Comparison of ENCODE assay signal across 1 cellular context in the genomic region with DNA sequence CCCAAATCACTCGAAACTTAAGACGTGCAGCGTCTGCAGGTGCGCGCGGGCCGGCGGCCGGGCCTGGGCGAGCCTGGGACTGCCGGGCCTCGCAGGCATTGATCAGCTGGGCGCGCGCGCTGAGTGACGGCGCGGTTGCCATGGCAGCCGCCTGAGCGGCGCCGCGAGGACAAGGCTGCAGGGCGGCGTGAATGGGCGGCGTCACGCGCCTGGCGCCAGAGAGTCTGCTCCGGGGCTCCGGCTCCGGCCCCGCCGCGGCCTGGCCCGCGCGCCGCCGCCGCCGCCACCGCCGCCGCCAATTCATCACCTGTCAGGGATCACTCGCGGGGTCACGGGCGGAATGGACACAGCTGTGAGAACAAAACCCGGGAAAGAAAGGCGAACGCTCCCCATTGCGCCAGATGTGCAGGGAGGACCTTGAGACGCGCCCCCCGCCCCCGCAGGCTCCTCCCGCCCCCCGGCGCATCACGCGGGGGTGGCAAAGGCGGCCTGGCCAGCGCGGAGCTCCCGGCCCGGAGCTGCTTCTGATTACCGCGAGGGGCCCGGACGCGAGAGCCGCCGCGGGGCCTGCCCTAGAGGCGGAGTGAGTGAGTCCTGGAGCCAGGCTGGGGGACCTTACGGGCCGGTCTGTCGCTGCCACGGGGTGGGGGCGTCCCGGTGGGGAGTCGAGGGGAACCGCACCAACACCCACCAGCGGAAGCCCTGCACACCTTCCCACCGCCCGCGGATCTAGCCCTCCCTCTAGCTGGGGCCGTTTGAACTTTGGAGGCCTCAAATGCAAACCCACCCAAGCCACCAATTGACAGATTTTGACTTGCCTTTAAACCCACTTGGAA.
TF ChIP-seq lines count a peak whose summit lies in the region.

No MANE protein-coding gene starts in this region.

TF ChIP-seq in HepG2, 621 proteins besides CTCF, POLR2A, EP300 and RAD21 (continued from another document):
- peak; percentile 99 for TF ChIP-seq MYPOP (CRISPR knock-in tag; IDR thresholded peaks at IDR 0.05)
- peak; percentile 74; the same call in 1 of the 2 replicates for TF ChIP-seq SOX13 (IDR thresholded peaks at IDR 0.05)
- peak; percentile 23 to 83; a peak in 2 of 4 replicates for TF ChIP-seq SOX13 (CRISPR knock-in tag; conservative IDR thresholded peaks at IDR 0.05 in 1 of 2, IDR thresholded peaks at IDR 0.05 in 1 of 2)
- no peak for TF ChIP-seq ZNF337 (CRISPR knock-in tag; IDR thresholded peaks at IDR 0.05; ENCODE audit: borderline replicate concordance, low read depth)
- peak; percentile 63; the same call in 1 of the 2 replicates for TF ChIP-seq ZSCAN12 (CRISPR knock-in tag; IDR thresholded peaks at IDR 0.05)
- TF ChIP-seq FOSL2 (CRISPR knock-in tag; IDR thresholded peaks at IDR 0.05): 0 out of 2 replicates have a peak, but pooled peaks have one; percentile 28
- TF ChIP-seq TARDBP (CRISPR knock-in tag; IDR thresholded peaks at IDR 0.05): no peak
- TF ChIP-seq ZNF713 (CRISPR knock-in tag; IDR thresholded peaks at IDR 0.05): no peak
- TF ChIP-seq, protein P1, sequence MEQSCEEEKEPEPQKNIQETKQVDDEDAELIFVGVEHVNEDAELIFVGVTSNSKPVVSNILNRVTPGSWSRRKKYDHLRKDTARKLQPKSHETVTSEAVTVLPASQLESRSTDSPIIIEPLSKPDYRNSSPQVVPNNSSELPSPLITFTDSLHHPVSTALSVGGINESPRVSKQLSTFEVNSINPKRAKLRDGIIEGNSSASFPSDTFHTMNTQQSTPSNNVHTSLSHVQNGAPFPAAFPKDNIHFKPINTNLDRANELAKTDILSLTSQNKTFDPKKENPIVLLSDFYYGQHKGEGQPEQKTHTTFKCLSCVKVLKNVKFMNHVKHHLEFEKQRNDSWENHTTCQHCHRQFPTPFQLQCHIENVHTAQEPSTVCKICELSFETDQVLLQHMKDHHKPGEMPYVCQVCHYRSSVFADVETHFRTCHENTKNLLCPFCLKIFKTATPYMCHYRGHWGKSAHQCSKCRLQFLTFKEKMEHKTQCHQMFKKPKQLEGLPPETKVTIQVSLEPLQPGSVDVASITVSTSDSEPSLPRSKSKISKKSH (CRISPR knock-in tag; IDR thresholded peaks at IDR 0.05; ENCODE audit: borderline replicate concordance): peak; percentile 78; the same call in 1 of the 2 replicates
- TF ChIP-seq REPIN1 (CRISPR knock-in tag; IDR thresholded peaks at IDR 0.05; ENCODE audit: borderline replicate concordance, low read depth): peak; percentile 54; the same call in 1 of the 2 replicates
- no peak; the same call in 1 of the 2 replicates for TF ChIP-seq HIVEP1 (CRISPR knock-in tag; IDR thresholded peaks at IDR 0.05)
- TF ChIP-seq MXD4 (CRISPR knock-in tag; IDR thresholded peaks at IDR 0.05): no peak
- TF ChIP-seq MEIS1 (CRISPR knock-in tag; IDR thresholded peaks at IDR 0.05; ENCODE audit: borderline replicate concordance): no peak
- peak; percentile 66; the same call in 1 of the 2 replicates for TF ChIP-seq ZNF724P (CRISPR knock-in tag; IDR thresholded peaks at IDR 0.05; ENCODE audit: borderline replicate concordance)
- TF ChIP-seq FOXA1 (IDR thresholded peaks at IDR 0.05): no peak
- TF ChIP-seq FOXA1 (CRISPR knock-in tag; IDR thresholded peaks at IDR 0.05): peak; percentile 18; the same call in 1 of the 2 replicates
- peak; percentile 93 for TF ChIP-seq SIN3A (IDR thresholded peaks at IDR 0.05; ENCODE audit: borderline replicate concordance, low read depth, low read length)
- peak; percentile 89 for TF ChIP-seq CHD2 (IDR thresholded peaks at IDR 0.05; ENCODE audit: low read depth, low read length)
- TF ChIP-seq ZNF547 (CRISPR knock-in tag; IDR thresholded peaks at IDR 0.05): peak; percentile 78; the same call in 1 of the 2 replicates
- TF ChIP-seq ZNF615 (CRISPR knock-in tag; IDR thresholded peaks at IDR 0.05; ENCODE audit: borderline replicate concordance): no peak
- TF ChIP-seq, protein P2, sequence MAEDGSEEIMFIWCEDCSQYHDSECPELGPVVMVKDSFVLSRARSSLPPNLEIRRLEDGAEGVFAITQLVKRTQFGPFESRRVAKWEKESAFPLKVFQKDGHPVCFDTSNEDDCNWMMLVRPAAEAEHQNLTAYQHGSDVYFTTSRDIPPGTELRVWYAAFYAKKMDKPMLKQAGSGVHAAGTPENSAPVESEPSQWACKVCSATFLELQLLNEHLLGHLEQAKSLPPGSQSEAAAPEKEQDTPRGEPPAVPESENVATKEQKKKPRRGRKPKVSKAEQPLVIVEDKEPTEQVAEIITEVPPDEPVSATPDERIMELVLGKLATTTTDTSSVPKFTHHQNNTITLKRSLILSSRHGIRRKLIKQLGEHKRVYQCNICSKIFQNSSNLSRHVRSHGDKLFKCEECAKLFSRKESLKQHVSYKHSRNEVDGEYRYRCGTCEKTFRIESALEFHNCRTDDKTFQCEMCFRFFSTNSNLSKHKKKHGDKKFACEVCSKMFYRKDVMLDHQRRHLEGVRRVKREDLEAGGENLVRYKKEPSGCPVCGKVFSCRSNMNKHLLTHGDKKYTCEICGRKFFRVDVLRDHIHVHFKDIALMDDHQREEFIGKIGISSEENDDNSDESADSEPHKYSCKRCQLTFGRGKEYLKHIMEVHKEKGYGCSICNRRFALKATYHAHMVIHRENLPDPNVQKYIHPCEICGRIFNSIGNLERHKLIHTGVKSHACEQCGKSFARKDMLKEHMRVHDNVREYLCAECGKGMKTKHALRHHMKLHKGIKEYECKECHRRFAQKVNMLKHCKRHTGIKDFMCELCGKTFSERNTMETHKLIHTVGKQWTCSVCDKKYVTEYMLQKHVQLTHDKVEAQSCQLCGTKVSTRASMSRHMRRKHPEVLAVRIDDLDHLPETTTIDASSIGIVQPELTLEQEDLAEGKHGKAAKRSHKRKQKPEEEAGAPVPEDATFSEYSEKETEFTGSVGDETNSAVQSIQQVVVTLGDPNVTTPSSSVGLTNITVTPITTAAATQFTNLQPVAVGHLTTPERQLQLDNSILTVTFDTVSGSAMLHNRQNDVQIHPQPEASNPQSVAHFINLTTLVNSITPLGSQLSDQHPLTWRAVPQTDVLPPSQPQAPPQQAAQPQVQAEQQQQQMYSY (CRISPR knock-in tag; IDR thresholded peaks at IDR 0.05): peak; percentile 73; the same call in 1 of the 2 replicates
- TF ChIP-seq, protein P3, sequence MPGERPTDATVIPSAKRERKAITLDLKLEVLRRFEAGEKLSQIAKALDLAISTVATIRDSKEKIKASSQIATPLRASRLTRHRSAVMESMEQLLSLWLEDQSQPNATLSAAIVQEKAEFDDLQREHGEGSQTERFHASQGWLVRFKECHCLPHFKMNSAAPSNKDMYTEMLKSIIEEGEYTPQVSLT (CRISPR knock-in tag; IDR thresholded peaks at IDR 0.05; ENCODE audit: borderline replicate concordance, low read depth): no peak
- peak; percentile 85 for TF ChIP-seq AGO2 (optimal IDR thresholded peaks at IDR 0.05; ENCODE audit: low read depth, low read length)
- TF ChIP-seq TCF12 (IDR thresholded peaks at IDR 0.05): no peak
- 0 out of 2 replicates have a peak, but pooled peaks have one; percentile 48 for TF ChIP-seq TCF12 (CRISPR knock-in tag; IDR thresholded peaks at IDR 0.05)
- TF ChIP-seq ZNF83 (CRISPR knock-in tag; IDR thresholded peaks at IDR 0.05; ENCODE audit: borderline replicate concordance): no peak
- TF ChIP-seq ZNF501 (CRISPR knock-in tag; IDR thresholded peaks at IDR 0.05): no peak; the same call in 1 of the 2 replicates
- TF ChIP-seq TRIM24 (CRISPR knock-in tag; IDR thresholded peaks at IDR 0.05): no peak
- TF ChIP-seq MIER3 (CRISPR knock-in tag; IDR thresholded peaks at IDR 0.05; ENCODE audit: borderline replicate concordance): no peak
- peak; percentile 83 for TF ChIP-seq BRD4 (CRISPR knock-in tag; IDR thresholded peaks at IDR 0.05)
- TF ChIP-seq NCOA2 (CRISPR knock-in tag; IDR thresholded peaks at IDR 0.05): peak; percentile 80; the same call in 1 of the 2 replicates
- peak; percentile 55; the same call in 1 of the 2 replicates for TF ChIP-seq CEBPB (IDR thresholded peaks at IDR 0.05; ENCODE audit: borderline replicate concordance, low read depth, low read length)
- TF ChIP-seq FOXO4 (CRISPR knock-in tag; conservative IDR thresholded peaks at IDR 0.05): no peak
- TF ChIP-seq, protein P4, sequence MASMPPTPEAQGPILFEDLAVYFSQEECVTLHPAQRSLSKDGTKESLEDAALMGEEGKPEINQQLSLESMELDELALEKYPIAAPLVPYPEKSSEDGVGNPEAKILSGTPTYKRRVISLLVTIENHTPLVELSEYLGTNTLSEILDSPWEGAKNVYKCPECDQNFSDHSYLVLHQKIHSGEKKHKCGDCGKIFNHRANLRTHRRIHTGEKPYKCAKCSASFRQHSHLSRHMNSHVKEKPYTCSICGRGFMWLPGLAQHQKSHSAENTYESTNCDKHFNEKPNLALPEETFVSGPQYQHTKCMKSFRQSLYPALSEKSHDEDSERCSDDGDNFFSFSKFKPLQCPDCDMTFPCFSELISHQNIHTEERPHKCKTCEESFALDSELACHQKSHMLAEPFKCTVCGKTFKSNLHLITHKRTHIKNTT (CRISPR knock-in tag; IDR thresholded peaks at IDR 0.05): no peak
- peak; percentile 51; the same call in 1 of the 2 replicates for TF ChIP-seq SOX5 (CRISPR knock-in tag; IDR thresholded peaks at IDR 0.05; ENCODE audit: borderline replicate concordance)
- TF ChIP-seq PCBP1 (IDR thresholded peaks at IDR 0.05; ENCODE audit: borderline replicate concordance, low read depth, low read length): no peak
- TF ChIP-seq HMGA1 (CRISPR knock-in tag; conservative IDR thresholded peaks at IDR 0.05): no peak
